ENCODE assay signal across 9 cellular contexts in genomic region chr15:40098489-40099261, GRCh38. TPM values are rescaled to one million over a fixed set of nuclear protein-coding genes. Genes with fewer than 3 reads are reported as not detected.
DNase-seq lines count a peak whose midpoint lies in the region; ATAC-seq, FAIRE-seq and TF ChIP-seq lines count a peak whose summit lies in the region.
"Had no signal": no experiment of that assay in that cellular context is flagged by ENCODE, and none has a peak within 500 bp of the region (broad histone marks: within the 10 kb centered on the region; RNA-seq: fewer than 3 reads in every experiment).

No MANE protein-coding gene starts in this region.

- no peak for TF ChIP-seq EP300 in H1 (IDR thresholded peaks at IDR 0.05; ENCODE audit: borderline replicate concordance in 1 of 2, low read depth in 2 of 2, low read length in 2 of 2)

- no peak overlapping the region for H2BK20ac ChIP-seq in H1 (ENCODE audit: low read length)

- no peak overlapping the region for H4K8ac ChIP-seq in H1 (ENCODE audit: extremely low read depth, insufficient read depth, low read length)

- no peak overlapping the region for H2AFZ ChIP-seq in H1 (ENCODE audit: low read length)

- no peak overlapping the region for H2BK12ac ChIP-seq in H1 (ENCODE audit: low read depth, low read length)

- no peak overlapping the region for H3K14ac ChIP-seq in H1 (ENCODE audit: insufficient read length)

- peak overlapping the region in 1 of 2 experiments; percentile 26; a peak in 2 of 4 replicates for H3K4me2 ChIP-seq in H1 (ENCODE audit: insufficient read depth in 1 of 2, low read depth in 2 of 2, low read length in 2 of 2)

- H3K18ac ChIP-seq in H1 (ENCODE audit: extremely low read depth, low read length), result no peak overlapping the region

- peaks cover 0 to under 1% of the 10 kb centered on the region in 2 experiments for H4K20me1 ChIP-seq in H1 (replicated peaks in 1 of 2; ENCODE audit: control insufficient read depth in 1 of 2, insufficient read depth in 2 of 2, low read length in 2 of 2)

- peaks cover 31% of the 10 kb centered on the region for H3K4me1 ChIP-seq in CD8-positive, alpha-beta T cell (ENCODE audit: insufficient read depth, low read length)
- H3K4me1 ChIP-seq in H1 (replicated peaks in 1 of 4; ENCODE audit: control insufficient read depth in 3 of 4, insufficient read depth in 4 of 4, low read length in 3 of 4) (peaks cover 18 to 38% (median 29%) of the 10 kb centered on the region in 4 experiments), mucosa of rectum (ENCODE audit: control insufficient read depth in 2 of 2, insufficient read depth in 2 of 2, low read length in 2 of 2) (peaks cover 69 to 83% of the 10 kb centered on the region in 2 donors)

- no peaks in the 10 kb centered on the region for H3K27me3 ChIP-seq in CD8-positive, alpha-beta T cell (ENCODE audit: insufficient read depth, low read length)
- H3K27me3 ChIP-seq in H1 (replicated peaks in 1 of 4; ENCODE audit: control insufficient read depth in 3 of 4, extremely low read depth in 1 of 4, insufficient read depth in 3 of 4, low read length in 3 of 4) (no peaks in the 10 kb centered on the region), mucosa of rectum (ENCODE audit: control insufficient read depth in 2 of 2, insufficient read depth in 2 of 2, low read length in 2 of 2) (no peaks in the 10 kb centered on the region)

- H3K27ac Mint-ChIP-seq in CD8-positive, alpha-beta T cell, result peak overlapping the region; percentile 89
- H3K27ac Mint-ChIP-seq in activated CD8-positive, alpha-beta T cell treated with anti-CD3 and anti-CD28 coated beads for 36 hours, result peak overlapping the region; percentile 97
- H3K27ac Mint-ChIP-seq in stimulated activated effector memory CD8-positive, alpha-beta T cell treated with anti-CD3 and anti-CD28 coated beads, Interleukin-12 subunit alpha, Interleukin-12 subunit beta, amount 100 ng/mL, for 72 hours, result peak overlapping the region; percentile 98

- no peaks in the 10 kb centered on the region; the same call in 1 of the 2 replicates for H3K79me1 ChIP-seq in H1 (ENCODE audit: low read depth, low read length)

- no peaks in the 10 kb centered on the region for H3K36me3 Mint-ChIP-seq in CD8-positive, alpha-beta T cell
- no peaks in the 10 kb centered on the region for H3K36me3 Mint-ChIP-seq in activated CD8-positive, alpha-beta T cell treated with anti-CD3 and anti-CD28 coated beads for 36 hours (ENCODE audit: low read depth)
- peaks cover 23% of the 10 kb centered on the region for H3K36me3 Mint-ChIP-seq in stimulated activated effector memory CD8-positive, alpha-beta T cell treated with anti-CD3 and anti-CD28 coated beads, Interleukin-12 subunit alpha, Interleukin-12 subunit beta, amount 100 ng/mL, for 72 hours

- DNase-seq in CD8-positive, alpha-beta T cell, result peak; percentile 19 to 77 (median 56)
- DNase-seq in NCI-H69 (lab: John Stamatoyannopoulos, UW) (peak; percentile 94), H1 (ENCODE audit: low read depth in 1 of 2, low spot score in 2 of 2) (no peak)
- DNase-seq in activated CD8-positive, alpha-beta T cell treated with anti-CD3 and anti-CD28 coated beads for 36 hours, result peak; percentile 87
- DNase-seq in stimulated activated effector memory CD8-positive, alpha-beta T cell treated with anti-CD3 and anti-CD28 coated beads, Interleukin-12 subunit alpha, Interleukin-12 subunit beta, amount 100 ng/mL, for 72 hours (ENCODE audit: low spot score in 2 of 2), result peak; percentile 55 to 81

- no peak for TF ChIP-seq POLR2A in H1 (IDR thresholded peaks at IDR 0.05; ENCODE audit: control extremely low read depth in 1 of 2, low read depth in 2 of 2, low read length in 2 of 2)

- H3K23me2 ChIP-seq in H1 (ENCODE audit: low read depth, low read length), result no peaks in the 10 kb centered on the region; the same call in 1 of the 2 replicates

- 0 out of 2 replicates have a peak overlapping the region, but pooled peaks have one; percentile 41 for H2AK5ac ChIP-seq in H1 (ENCODE audit: low read depth, low read length)

- POLR2A ChIA-PET in CD8-positive, alpha-beta T cell (lab: Charles Lee), result interaction anchor here (1.0 to 2.2 kb wide), 4 partner anchors 10 to 50 kb away, joined by 3 to 7 read pairs (median 4); partner anchors contain the start of gene BMF
- POLR2A ChIA-PET in activated CD8-positive, alpha-beta T cell treated with anti-CD3 and anti-CD28 coated beads for 36 hours (lab: Charles Lee), result interaction anchor here (0.6 to 3.8 kb wide), 16 partner anchors 9 to 305 kb away, joined by 3 to 21 read pairs (median 3); partner anchors contain the start of gene BMF
- POLR2A ChIA-PET in H1 (lab: Charles Lee; ENCODE audit: partially characterized antibody), result interaction anchor here (0.7 to 3.4 kb wide), 12 partner anchors 8 to 102 kb away, joined by 3 to 25 read pairs (median 4); partner anchors contain the start of gene BMF

- no peak overlapping the region for H2BK15ac ChIP-seq in H1 (ENCODE audit: low read length)

- no peak overlapping the region for H3K23ac ChIP-seq in H1 (ENCODE audit: insufficient read length)

- H3K4me3 Mint-ChIP-seq in CD8-positive, alpha-beta T cell, result peak overlapping the region; percentile 61
- H3K4me3 Mint-ChIP-seq in activated CD8-positive, alpha-beta T cell treated with anti-CD3 and anti-CD28 coated beads for 36 hours, result peak overlapping the region; percentile 44
- peak overlapping the region; percentile 74 for H3K4me3 Mint-ChIP-seq in stimulated activated effector memory CD8-positive, alpha-beta T cell treated with anti-CD3 and anti-CD28 coated beads, Interleukin-12 subunit alpha, Interleukin-12 subunit beta, amount 100 ng/mL, for 72 hours

- no peak overlapping the region for H2BK120ac ChIP-seq in H1 (replicated peaks; ENCODE audit: low read depth, low read length)

- no peak overlapping the region for H3K56ac ChIP-seq in H1 (replicated peaks; ENCODE audit: insufficient read length, low read depth, low read length)

- no peaks in the 10 kb centered on the region for H3K9me3 Mint-ChIP-seq in CD8-positive, alpha-beta T cell
- H3K9me3 Mint-ChIP-seq in activated CD8-positive, alpha-beta T cell treated with anti-CD3 and anti-CD28 coated beads for 36 hours, result no peaks in the 10 kb centered on the region
- H3K9me3 Mint-ChIP-seq in stimulated activated effector memory CD8-positive, alpha-beta T cell treated with anti-CD3 and anti-CD28 coated beads, Interleukin-12 subunit alpha, Interleukin-12 subunit beta, amount 100 ng/mL, for 72 hours, result no peaks in the 10 kb centered on the region

- H3K4me1 Mint-ChIP-seq in CD8-positive, alpha-beta T cell (ENCODE audit: low read depth), result peaks cover 42% of the 10 kb centered on the region
- peaks cover 72% of the 10 kb centered on the region for H3K4me1 Mint-ChIP-seq in activated CD8-positive, alpha-beta T cell treated with anti-CD3 and anti-CD28 coated beads for 36 hours (ENCODE audit: low read depth)
- peaks cover 67% of the 10 kb centered on the region for H3K4me1 Mint-ChIP-seq in stimulated activated effector memory CD8-positive, alpha-beta T cell treated with anti-CD3 and anti-CD28 coated beads, Interleukin-12 subunit alpha, Interleukin-12 subunit beta, amount 100 ng/mL, for 72 hours

- no peak overlapping the region for H3K27ac ChIP-seq in CD8-positive, alpha-beta T cell (ENCODE audit: low read depth, low read length)
- no peak overlapping the region for H3K27ac ChIP-seq in H1 (ENCODE audit: low read depth, low read length)
- peak overlapping the region; percentile 83 to 88 for H3K27ac ChIP-seq in mucosa of rectum (ENCODE audit: low read depth in 2 of 2, low read length in 2 of 2)

- TF ChIP-seq RAD21 in H1 (IDR thresholded peaks at IDR 0.05 in 1 of 2, conservative IDR thresholded peaks at IDR 0.05 in 1 of 2; ENCODE audit: low read depth in 2 of 2, low read length in 2 of 2), result no peak

- H3K9me3 ChIP-seq in CD8-positive, alpha-beta T cell (ENCODE audit: low read length), result no peaks in the 10 kb centered on the region
- H3K9me3 ChIP-seq in H1 (ENCODE audit: insufficient read depth in 2 of 2, low read depth in 1 of 2, low read length in 1 of 2), result no peaks in the 10 kb centered on the region
- H3K9me3 ChIP-seq in mucosa of rectum (ENCODE audit: control insufficient read depth in 2 of 2, low read length in 2 of 2), result no peaks in the 10 kb centered on the region

- no peak overlapping the region for H4K5ac ChIP-seq in H1 (ENCODE audit: insufficient read length, low read depth, low read length)

- TF ChIP-seq CTCF in CD8-positive, alpha-beta T cell (IDR thresholded peaks at IDR 0.05), result no peak
- TF ChIP-seq CTCF in activated CD8-positive, alpha-beta T cell treated with anti-CD3 and anti-CD28 coated beads for 36 hours (IDR thresholded peaks at IDR 0.05), result no peak
- no peak for TF ChIP-seq CTCF in H1 (IDR thresholded peaks at IDR 0.05; ENCODE audit: control extremely low read depth in 1 of 3, insufficient read depth in 1 of 3, low read depth in 1 of 3, low read length in 3 of 3)

- H2BK5ac ChIP-seq in H1 (ENCODE audit: low read depth, low read length), result no peak overlapping the region; the same call in 1 of the 2 replicates

- CTCF ChIA-PET in CD8-positive, alpha-beta T cell (lab: Charles Lee), result interaction anchor here (0.9 to 6.3 kb wide), 5 partner anchors 7 to 53 kb away, joined by 3 to 54 read pairs (median 5); partner anchors contain the start of gene BMF
- CTCF ChIA-PET in activated CD8-positive, alpha-beta T cell treated with anti-CD3 and anti-CD28 coated beads for 36 hours (lab: Charles Lee), result interaction anchor here (0.7 to 14.9 kb wide), 10 partner anchors 7 to 176 kb away, joined by 3 to 198 read pairs (median 4); partner anchors contain the start of gene BMF
- CTCF ChIA-PET in H1 (lab: Charles Lee; ENCODE audit: partially characterized antibody), result interaction anchor here (0.7 to 23.9 kb wide), 12 partner anchors 10 to 185 kb away, joined by 3 to 406 read pairs (median 6); partner anchors contain the start of genes BMF and SRP14

- intact Hi-C loops in CD8-positive, alpha-beta T cell (cut with DNase I, micrococcal nuclease), result loop anchor here in 1 of 2 experiments (1.0 kb wide), 1 partner anchor 11 kb away; no protein-coding TSS in a partner anchor
- intact Hi-C loops in activated CD8-positive, alpha-beta T cell treated with anti-CD3 and anti-CD28 coated beads for 36 hours (cut with micrococcal nuclease), result no loop called here

- no peak overlapping the region for H3K9ac ChIP-seq in H1 (replicated peaks in 1 of 4; ENCODE audit: extremely low read depth in 1 of 4, low read depth in 3 of 4, low read length in 3 of 4)
- peak overlapping the region; percentile 62 to 71 for H3K9ac ChIP-seq in mucosa of rectum (ENCODE audit: low read depth in 1 of 2, low read length in 2 of 2)

- H3K36me3 ChIP-seq in CD8-positive, alpha-beta T cell (ENCODE audit: insufficient read depth, low read length), result no peaks in the 10 kb centered on the region
- peaks cover 0 to 9% (median 2%) of the 10 kb centered on the region in 4 experiments; a peak in 4 of 8 replicates for H3K36me3 ChIP-seq in H1 (ENCODE audit: control insufficient read depth in 2 of 4, insufficient read depth in 4 of 4, low read length in 3 of 4)
- H3K36me3 ChIP-seq in mucosa of rectum (ENCODE audit: control insufficient read depth in 2 of 2, insufficient read depth in 2 of 2, low read length in 2 of 2), result peaks cover 0 to 2% of the 10 kb centered on the region in 2 donors

- no peak for FAIRE-seq in H1 (lab: Jason Lieb, UNC)
- FAIRE-seq: colon had no signal

- peak; percentile 92 for ATAC-seq in CD8-positive, alpha-beta T cell
- ATAC-seq in GM19463 (IDR thresholded peaks at IDR 0.05; ENCODE audit: unreplicated experiment) (peak; percentile 79), HG03558 (IDR thresholded peaks at IDR 0.05; ENCODE audit: extremely low read depth, unreplicated experiment) (peak; percentile 54)
- ATAC-seq in activated CD8-positive, alpha-beta T cell treated with anti-CD3 and anti-CD28 coated beads for 36 hours, result peak; percentile 95
- peak; percentile 99 for ATAC-seq in stimulated activated effector memory CD8-positive, alpha-beta T cell treated with anti-CD3 and anti-CD28 coated beads, Interleukin-12 subunit alpha, Interleukin-12 subunit beta, amount 100 ng/mL, for 72 hours

- H3K4me3 ChIP-seq in CD8-positive, alpha-beta T cell (ENCODE audit: low read depth, low read length), result no peak overlapping the region
- H3K4me3 ChIP-seq in H1 (ENCODE audit: extremely low read depth in 1 of 4, insufficient read depth in 2 of 4, low read depth in 3 of 4, low read length in 4 of 4) (no peak overlapping the region), mucosa of rectum (ENCODE audit: low read length in 2 of 2) (peak overlapping the region; percentile 41 to 51)

- H3K27me3 Mint-ChIP-seq in CD8-positive, alpha-beta T cell (ENCODE audit: low read depth), result no peaks in the 10 kb centered on the region
- H3K27me3 Mint-ChIP-seq in activated CD8-positive, alpha-beta T cell treated with anti-CD3 and anti-CD28 coated beads for 36 hours, result peaks cover 3% of the 10 kb centered on the region

- H3K4ac ChIP-seq in H1 (replicated peaks; ENCODE audit: insufficient read length, low read depth, low read length), result no peak overlapping the region

- peak overlapping the region; percentile 50 for H4K91ac ChIP-seq in H1 (replicated peaks; ENCODE audit: insufficient read length, low read length)

- H3K79me2 ChIP-seq in H1 (ENCODE audit: control insufficient read depth in 1 of 2, insufficient read depth in 2 of 2, low read length in 2 of 2), result no peaks in the 10 kb centered on the region

- WGBS in H1 (ENCODE audit: extremely low coverage in 1 of 2, insufficient coverage in 1 of 2, insufficient read length in 1 of 2, insufficient replicate concordance in 2 of 2, low coverage in 1 of 2, low lambda C conversion rate in 2 of 2, missing lambda C conversion rate in 1 of 2), 2 experiments, result 77% methylated on average over 12 of the region's 12 CpGs; no CpG with 5 or more reads in 1 of the 2 experiments

RNA-seq across cellular contexts. Expression of gene BMF, which starts 10.0 kb away (rescaled TPM):
- total RNA-seq in CD8-positive, alpha-beta T cell, result 10 to 100 TPM in 1 of 2 experiments, 1 to 10 TPM in 1; 9.6 to 11.2 TPM
- 1 to 10 TPM; 4.2 to 4.3 TPM for total RNA-seq in activated CD8-positive, alpha-beta T cell treated with anti-CD3 and anti-CD28 coated beads for 36 hours
- 24.2 and 30.9 TPM in 2 replicates for total RNA-seq in H1 (2021; fragmentation: NEBNext Ultra II Directional; extraction: Animal tissue kit (Norgen Biotek cat#: 25700))
- polyA plus RNA-seq in H1 (2011; rRNA removed), result 21.2 and 29.0 TPM in 2 replicates
- polyA plus RNA-seq in H1 (2011; cell fraction: cytosol; rRNA removed), result 23.4 TPM
- 28.4 TPM for polyA plus RNA-seq in H1 (2011; cell fraction: nucleus; rRNA removed)
- polyA plus RNA-seq in H1 (2012, experiment 1 of 2), result 20.6 to 25.4 TPM (median 23.4 TPM) in 4 replicates
- 20.0 TPM for polyA plus RNA-seq in H1 (2012, experiment 2 of 2)
- polyA plus RNA-seq in H1 (2013, experiment 1 of 2), result 9.5 TPM
- polyA plus RNA-seq in H1 (2013, experiment 2 of 2), result 9.4 TPM
- polyA minus RNA-seq in H1 (2011; rRNA and poly(A)+ RNA removed), result 36.9 and 38.5 TPM in 2 replicates
- 23.9 TPM for polyA minus RNA-seq in H1 (2011; cell fraction: cytosol; rRNA and poly(A)+ RNA removed)
- 28.7 TPM for polyA minus RNA-seq in H1 (2011; cell fraction: nucleus; rRNA and poly(A)+ RNA removed)

RNA-seq across cellular contexts. Expression of gene SRP14, which starts 59.7 kb away (rescaled TPM):
- 100 to 1,000 TPM; 133 to 135 TPM for total RNA-seq in CD8-positive, alpha-beta T cell
- total RNA-seq in activated CD8-positive, alpha-beta T cell treated with anti-CD3 and anti-CD28 coated beads for 36 hours, result 100 to 1,000 TPM; 147 to 152 TPM
- total RNA-seq in H1 (2021; fragmentation: NEBNext Ultra II Directional; extraction: Animal tissue kit (Norgen Biotek cat#: 25700)), result 180 and 186 TPM in 2 replicates
- 121 and 223 TPM in 2 replicates for polyA plus RNA-seq in H1 (2011; rRNA removed)
- polyA plus RNA-seq in H1 (2011; cell fraction: cytosol; rRNA removed), result 315 TPM
- 77.6 TPM for polyA plus RNA-seq in H1 (2011; cell fraction: nucleus; rRNA removed)
- polyA plus RNA-seq in H1 (2012, experiment 1 of 2), result 220 to 294 TPM (median 265 TPM) in 4 replicates
- 56.5 TPM for polyA plus RNA-seq in H1 (2012, experiment 2 of 2)
- polyA plus RNA-seq in H1 (2013, experiment 1 of 2), result 426 TPM
- 449 TPM for polyA plus RNA-seq in H1 (2013, experiment 2 of 2)
- polyA minus RNA-seq in H1 (2011; rRNA and poly(A)+ RNA removed), result 60.9 and 61.3 TPM in 2 replicates
- polyA minus RNA-seq in H1 (2011; cell fraction: cytosol; rRNA and poly(A)+ RNA removed), result 75.2 TPM
- polyA minus RNA-seq in H1 (2011; cell fraction: nucleus; rRNA and poly(A)+ RNA removed), result 50.3 TPM

Comparison
In these comparisons a context has a peak if more than half of its experiments do, and no peak if none do; other contexts are left out.
1. DNase-seq: peak in CD8-positive, alpha-beta T cell (7 of 7), NCI-H69 (single experiment), activated CD8-positive, alpha-beta T cell treated with anti-CD3 and anti-CD28 coated beads for 36 hours (single experiment) and stimulated activated effector memory CD8-positive, alpha-beta T cell treated with anti-CD3 and anti-CD28 coated beads, Interleukin-12 subunit alpha, Interleukin-12 subunit beta, amount 100 ng/mL, for 72 hours (2 of 2); none in H1 (0 of 2).
2. H3K27ac ChIP-seq: peak in mucosa of rectum (2 of 2); none in CD8-positive, alpha-beta T cell (single experiment) and H1 (single experiment).
3. H3K4me3 ChIP-seq: peak in mucosa of rectum (2 of 2); none in CD8-positive, alpha-beta T cell (single experiment) and H1 (0 of 4).
4. H3K9ac ChIP-seq: peak in mucosa of rectum (2 of 2); none in H1 (0 of 4).
5. Peak in every context shown above with its lines, with median percentiles within 50 percentile points of each other: ATAC-seq, H3K27ac Mint-ChIP-seq and H3K4me3 Mint-ChIP-seq.